ENCODE assay signal across 7 cellular contexts in genomic region chr22:17773606-17774205, GRCh38. TPM values are rescaled to one million over a fixed set of nuclear protein-coding genes. Genes with fewer than 3 reads are reported as not detected.
DNase-seq lines count a peak whose midpoint lies in the region; ATAC-seq and TF ChIP-seq lines count a peak whose summit lies in the region.

No MANE protein-coding gene starts in this region.

- H3K4me1 Mint-ChIP-seq in activated naive CD4-positive, alpha-beta T cell treated with anti-CD3 and anti-CD28 coated beads, Interleukin-2, amount 50 U/mL, for 24 hours = peaks cover 73% of the 10 kb centered on the region

- H3K4me3 Mint-ChIP-seq in activated naive CD4-positive, alpha-beta T cell treated with anti-CD3 and anti-CD28 coated beads, Interleukin-2, amount 50 U/mL, for 24 hours = peak overlapping the region; percentile 88

- no peaks in the 10 kb centered on the region for H3K36me3 Mint-ChIP-seq in activated naive CD4-positive, alpha-beta T cell treated with anti-CD3 and anti-CD28 coated beads, Interleukin-2, amount 50 U/mL, for 24 hours

- H3K9me3 ChIP-seq in right atrium auricular region = no peaks in the 10 kb centered on the region
- H3K9me3 ChIP-seq in sigmoid colon = no peaks in the 10 kb centered on the region

- H3K27ac Mint-ChIP-seq in activated naive CD4-positive, alpha-beta T cell treated with anti-CD3 and anti-CD28 coated beads, Interleukin-2, amount 50 U/mL, for 24 hours = peak overlapping the region; percentile 83

- intact Hi-C loops in sigmoid colon (cut with DNase I) = no loop called here

- CTCF ChIA-PET in RWPE1 (lab: Yijun Ruan, JAX) = interaction anchor here (0.7 kb wide), 1 partner anchor 151 kb away, joined by 3 read pairs; no protein-coding TSS in a partner anchor

- H3K27ac ChIP-seq in RWPE1 = no peak overlapping the region
- peak overlapping the region; percentile 33 to 50 for H3K27ac ChIP-seq in right atrium auricular region
- H3K27ac ChIP-seq in sigmoid colon = peak overlapping the region in 3 of 4 donors; percentile 45 to 65 (median 59)

- 1 to 2% methylated on average over 47 of the region's 47 CpGs for WGBS in sigmoid colon, 2 donors

- TF ChIP-seq POLR2A in sigmoid colon (IDR thresholded peaks at IDR 0.05) = no peak

- no peaks in the 10 kb centered on the region for H3K27me3 ChIP-seq in right atrium auricular region
- H3K27me3 ChIP-seq in sigmoid colon = no peaks in the 10 kb centered on the region

- no peaks in the 10 kb centered on the region for H3K36me3 ChIP-seq in right atrium auricular region
- no peaks in the 10 kb centered on the region for H3K36me3 ChIP-seq in sigmoid colon

- H3K27me3 Mint-ChIP-seq in activated naive CD4-positive, alpha-beta T cell treated with anti-CD3 and anti-CD28 coated beads, Interleukin-2, amount 50 U/mL, for 24 hours = no peaks in the 10 kb centered on the region

- TF ChIP-seq CTCF in RWPE1 (conservative IDR thresholded peaks at IDR 0.05; ENCODE audit: low read depth) (no peak), right atrium auricular region (IDR thresholded peaks at IDR 0.05) (no peak), sigmoid colon (IDR thresholded peaks at IDR 0.05) (no peak)

- H3K4me3 ChIP-seq in right atrium auricular region (peak overlapping the region; percentile 63 to 77), sigmoid colon (peak overlapping the region; percentile 50 to 95 (median 85))

- TF ChIP-seq EP300 in sigmoid colon (IDR thresholded peaks at IDR 0.05) = no peak

- ATAC-seq in GM18498 (IDR thresholded peaks at IDR 0.05; ENCODE audit: unreplicated experiment) = peak; percentile 38
- ATAC-seq in GM21515 (IDR thresholded peaks at IDR 0.05; ENCODE audit: unreplicated experiment) = no peak

- peak; percentile 58 for DNase-seq in HK-2 (ENCODE audit: unreplicated experiment)
- DNase-seq in RWPE1 (ENCODE audit: low spot score) = peak; percentile 33
- no peak for DNase-seq in right atrium auricular region (ENCODE audit: low spot score)
- DNase-seq in sigmoid colon = peak; percentile 68

- H3K4me1 ChIP-seq in right atrium auricular region (peaks cover 0 to 23% of the 10 kb centered on the region in 2 donors), sigmoid colon (peaks cover 0 to 22% (median 15%) of the 10 kb centered on the region in 4 donors)

- H3K9me3 Mint-ChIP-seq in activated naive CD4-positive, alpha-beta T cell treated with anti-CD3 and anti-CD28 coated beads, Interleukin-2, amount 50 U/mL, for 24 hours = no peaks in the 10 kb centered on the region

- POLR2A ChIA-PET in RWPE1 (lab: Yijun Ruan, JAX; ENCODE audit: low non-redundant PET) = no interaction called here

RNA-seq across cellular contexts. Expression of gene BID, which starts 0.6 kb away (rescaled TPM):
- total RNA-seq in right atrium auricular region (10 to 100 TPM; 10.5 to 14.1 TPM), sigmoid colon (10 to 100 TPM in 3 of 4 donors, 1 to 10 TPM in 1; 9.7 to 28.2 (median 15.1) TPM)
- polyA plus RNA-seq in sigmoid colon = 10 to 100 TPM; 24.6 to 72.1 (median 31.9) TPM
